ENCODE assay signal across 2 cellular contexts in the genomic region with DNA sequence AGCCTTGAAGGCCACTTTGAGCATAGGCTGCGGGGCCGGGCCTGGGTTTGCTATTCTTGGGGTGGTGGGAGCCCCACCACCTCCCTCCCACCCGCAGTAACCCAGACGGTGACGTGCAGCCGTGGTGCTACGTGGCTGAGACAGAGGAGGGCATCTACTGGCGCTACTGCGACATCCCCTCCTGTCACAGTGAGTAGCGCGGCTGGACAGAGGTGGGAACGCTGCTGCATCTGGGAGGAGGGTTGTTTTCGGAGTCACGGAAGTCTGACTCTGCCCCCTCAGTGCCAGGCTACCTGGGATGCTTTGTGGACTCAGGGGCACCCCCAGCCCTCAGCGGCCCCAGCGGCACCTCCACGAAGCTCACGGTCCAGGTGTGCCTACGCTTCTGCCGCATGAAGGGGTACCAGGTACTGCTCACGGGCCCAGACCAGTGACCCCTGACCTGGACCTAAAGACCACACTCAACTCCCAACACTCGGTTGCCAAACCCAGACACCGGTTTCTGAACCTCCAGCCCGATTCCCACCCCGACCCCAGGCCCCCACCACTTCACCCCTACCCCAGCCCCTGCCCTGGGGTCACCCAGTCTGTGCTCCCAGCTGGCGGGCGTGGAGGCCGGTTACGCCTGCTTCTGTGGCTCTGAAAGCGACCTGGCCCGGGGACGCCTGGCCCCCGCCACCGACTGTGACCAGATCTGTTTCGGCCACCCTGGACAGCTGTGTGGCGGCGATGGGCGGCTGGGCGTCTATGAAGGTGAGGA.
A peak's percentile ranks its signal among the peaks of the same experiment; 100 is the strongest.
TF ChIP-seq lines count a peak whose summit lies in the region.

No MANE protein-coding gene starts in this region.

TF ChIP-seq in GM23338, 12 proteins besides CTCF, POLR2A, EP300 and RAD21:
- TF ChIP-seq EZH2phosphoT487 (IDR thresholded peaks at IDR 0.05; ENCODE audit: unreplicated experiment) (no peak), EZH2 (IDR thresholded peaks at IDR 0.05; ENCODE audit: low read depth, unreplicated experiment) (peak; percentile 5)

TF ChIP-seq in WTC11, 78 proteins besides CTCF, POLR2A, EP300 and RAD21:
- TF ChIP-seq ZNF532 (CRISPR knock-in tag; IDR thresholded peaks at IDR 0.05; ENCODE audit: borderline replicate concordance): no peak
- no peak for TF ChIP-seq JUN (CRISPR knock-in tag; IDR thresholded peaks at IDR 0.05)
- TF ChIP-seq, protein P1, sequence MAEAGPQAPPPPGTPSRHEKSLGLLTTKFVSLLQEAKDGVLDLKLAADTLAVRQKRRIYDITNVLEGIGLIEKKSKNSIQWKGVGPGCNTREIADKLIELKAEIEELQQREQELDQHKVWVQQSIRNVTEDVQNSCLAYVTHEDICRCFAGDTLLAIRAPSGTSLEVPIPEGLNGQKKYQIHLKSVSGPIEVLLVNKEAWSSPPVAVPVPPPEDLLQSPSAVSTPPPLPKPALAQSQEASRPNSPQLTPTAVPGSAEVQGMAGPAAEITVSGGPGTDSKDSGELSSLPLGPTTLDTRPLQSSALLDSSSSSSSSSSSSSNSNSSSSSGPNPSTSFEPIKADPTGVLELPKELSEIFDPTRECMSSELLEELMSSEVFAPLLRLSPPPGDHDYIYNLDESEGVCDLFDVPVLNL (CRISPR knock-in tag; IDR thresholded peaks at IDR 0.05; ENCODE audit: borderline replicate concordance, low read depth): no peak
- TF ChIP-seq ZNF396 (CRISPR knock-in tag; IDR thresholded peaks at IDR 0.05; ENCODE audit: borderline replicate concordance): no peak
- TF ChIP-seq ZNF219 (CRISPR knock-in tag; IDR thresholded peaks at IDR 0.05; ENCODE audit: borderline replicate concordance): no peak
- TF ChIP-seq SMAD4 (CRISPR knock-in tag; IDR thresholded peaks at IDR 0.05): no peak
- TF ChIP-seq, protein P2, sequence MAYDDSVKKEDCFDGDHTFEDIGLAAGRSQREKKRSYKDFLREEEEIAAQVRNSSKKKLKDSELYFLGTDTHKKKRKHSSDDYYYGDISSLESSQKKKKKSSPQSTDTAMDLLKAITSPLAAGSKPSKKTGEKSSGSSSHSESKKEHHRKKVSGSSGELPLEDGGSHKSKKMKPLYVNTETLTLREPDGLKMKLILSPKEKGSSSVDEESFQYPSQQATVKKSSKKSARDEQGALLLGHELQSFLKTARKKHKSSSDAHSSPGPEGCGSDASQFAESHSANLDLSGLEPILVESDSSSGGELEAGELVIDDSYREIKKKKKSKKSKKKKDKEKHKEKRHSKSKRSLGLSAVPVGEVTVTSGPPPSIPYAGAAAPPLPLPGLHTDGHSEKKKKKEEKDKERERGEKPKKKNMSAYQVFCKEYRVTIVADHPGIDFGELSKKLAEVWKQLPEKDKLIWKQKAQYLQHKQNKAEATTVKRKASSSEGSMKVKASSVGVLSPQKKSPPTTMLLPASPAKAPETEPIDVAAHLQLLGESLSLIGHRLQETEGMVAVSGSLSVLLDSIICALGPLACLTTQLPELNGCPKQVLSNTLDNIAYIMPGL (CRISPR knock-in tag; IDR thresholded peaks at IDR 0.05): no peak
- TF ChIP-seq ZNF121 (CRISPR knock-in tag; IDR thresholded peaks at IDR 0.05): no peak
- TF ChIP-seq ZNF671 (CRISPR knock-in tag; IDR thresholded peaks at IDR 0.05): no peak
- TF ChIP-seq ZNF512 (CRISPR knock-in tag; IDR thresholded peaks at IDR 0.05; ENCODE audit: borderline replicate concordance): no peak
